32 cellular contexts compared by ENCODE assay signal in genomic region chr6:6707143-6707542, GRCh38.
DNase-seq lines count a peak whose midpoint lies in the region; ATAC-seq and TF ChIP-seq lines count a peak whose summit lies in the region.
"Had no signal": no experiment of that assay in that cellular context is flagged by ENCODE, and none has a peak within 500 bp of the region (broad histone marks: within the 10 kb centered on the region; RNA-seq: fewer than 3 reads in every experiment).

No MANE protein-coding gene starts in this region.

- H3K9me3 Mint-ChIP-seq in mesothelial cell of epicardium, result no peaks in the 10 kb centered on the region
- H3K9me3 Mint-ChIP-seq: activated T-cell treated with anti-CD3 and anti-CD28 coated beads, Interleukin-2, amount 50 U/mL, for 4 hours; H9; immature natural killer cell; nephron had no signal

- peak; percentile 60 to 64 for ATAC-seq in lower lobe of right lung
- ATAC-seq in HG02759 (IDR thresholded peaks at IDR 0.05; ENCODE audit: unreplicated experiment), result no peak
- ATAC-seq: activated T-cell treated with anti-CD3 and anti-CD28 coated beads, Interleukin-2, amount 50 U/mL, for 4 hours; PC-3; Right ventricle myocardium inferior had no signal

- H3K4me1 ChIP-seq in lower lobe of right lung, result peaks cover 3% of the 10 kb centered on the region

- peak; percentile 76 for DNase-seq in Ammon's horn (ENCODE audit: low spot score)
- DNase-seq in MV-4-11 (lab: John Stamatoyannopoulos, UW), result peak; percentile 94
- DNase-seq in epithelial cell of esophagus (ENCODE audit: low read depth), result peak; percentile 54
- peak; percentile 62 for DNase-seq in lower lobe of right lung
- no peak for DNase-seq in mesothelial cell of epicardium (ENCODE audit: low spot score in 2 of 2, unreplicated experiment in 2 of 2)
- no peak for DNase-seq in NCI-H2227 treated with DMSO at 0.1 percent for 48 hours (lab: John Stamatoyannopoulos, UW)
- no peak for DNase-seq in COLO668 (lab: John Stamatoyannopoulos, UW; ENCODE audit: unreplicated experiment)
- DNase-seq: activated CD4-positive, alpha-beta T cell treated with anti-CD3 and anti-CD28 coated beads, Interleukin-2, amount 10 ng/mL, durations not matched to agents 24 days and 14 days; activated naive CD4-positive, alpha-beta T cell treated with Interleukin-2 at 50 U/mL for 16 hours; activated T-cell treated with anti-CD3 and anti-CD28 coated beads, Interleukin-2, amount 50 U/mL, for 4 hours; brain microvascular endothelial cell; Caco-2; effector CD8-positive, alpha-beta T cell; GDM1; H9; immature natural killer cell; NCI-H1417; NCI-H446; NCI-H774; ovary; PC-3; retina; stimulated activated CD4-positive, alpha-beta T cell treated with anti-CD3 and anti-CD28 coated beads, Interleukin-1b, Interleukin-23, amount 100 ng/mL, for 48 hours; stimulated activated CD8-positive, alpha-beta memory T cell treated with anti-CD3 and anti-CD28 coated beads, Interleukin-4, amount 100 ng/mL, for 48 hours; SW 1271; T1000 had no signal

- H3K4me1 Mint-ChIP-seq in mesothelial cell of epicardium, result peaks cover 5% of the 10 kb centered on the region

- H3K27ac ChIP-seq in lower lobe of right lung, result no peak overlapping the region
- H3K27ac ChIP-seq: brain microvascular endothelial cell, ovary, tibial nerve had no signal

- no peak overlapping the region for H3K4me3 Mint-ChIP-seq in mesothelial cell of epicardium
- H3K4me3 Mint-ChIP-seq: activated CD4-positive, alpha-beta T cell treated with anti-CD3 and anti-CD28 coated beads, Interleukin-2, amount 10 ng/mL, durations not matched to agents 24 days and 14 days; activated T-cell treated with anti-CD3 and anti-CD28 coated beads, Interleukin-2, amount 50 U/mL, for 4 hours; H9; IgD-negative memory B cell; immature natural killer cell; nephron had no signal

- no peak overlapping the region for H3K27ac Mint-ChIP-seq in mesothelial cell of epicardium
- H3K27ac Mint-ChIP-seq: activated CD4-positive, alpha-beta T cell treated with anti-CD3 and anti-CD28 coated beads, Interleukin-2, amount 10 ng/mL, durations not matched to agents 24 days and 14 days; H9; immature natural killer cell; nephron had no signal

- no peak for TF ChIP-seq CTCF in epithelial cell of esophagus (IDR thresholded peaks at IDR 0.05; ENCODE audit: insufficient read depth, low read depth, low read length, missing control alignments)
- TF ChIP-seq CTCF in lower lobe of right lung (IDR thresholded peaks at IDR 0.05), result no peak
- TF ChIP-seq CTCF in mesothelial cell of epicardium (IDR thresholded peaks at IDR 0.05; ENCODE audit: unreplicated experiment), result no peak

- H3K36me3 Mint-ChIP-seq in mesothelial cell of epicardium, result no peaks in the 10 kb centered on the region
- H3K36me3 Mint-ChIP-seq: IgD-negative memory B cell, immature natural killer cell had no signal

- H3K27me3 Mint-ChIP-seq in mesothelial cell of epicardium (ENCODE audit: low read depth), result peaks cover 7% of the 10 kb centered on the region

- H3K27me3 ChIP-seq in lower lobe of right lung (ENCODE audit: low read depth), result no peaks in the 10 kb centered on the region
- H3K27me3 ChIP-seq: brain microvascular endothelial cell, ovary, tibial nerve had no signal

- intact Hi-C loops in lower lobe of right lung (cut with DNase I), result no loop called here

- no peaks in the 10 kb centered on the region for H3K9me3 ChIP-seq in lower lobe of right lung
- H3K9me3 ChIP-seq: Caco-2, ovary, tibial nerve had no signal

- H3K36me3 ChIP-seq in lower lobe of right lung, result no peaks in the 10 kb centered on the region
- H3K36me3 ChIP-seq: brain microvascular endothelial cell, ovary, tibial nerve had no signal

- H3K4me3 ChIP-seq in epithelial cell of esophagus (ENCODE audit: low read length), result no peak overlapping the region
- no peak overlapping the region for H3K4me3 ChIP-seq in lower lobe of right lung
- H3K4me3 ChIP-seq: ovary, smooth muscle cell, tibial nerve had no signal

Comparison
In these comparisons a context has a peak if more than half of its experiments do, and no peak if none do; other contexts are left out.
1. DNase-seq: peak in Ammon's horn (single experiment), MV-4-11 (single experiment), epithelial cell of esophagus (single experiment) and lower lobe of right lung (single experiment); none in mesothelial cell of epicardium (0 of 2), NCI-H2227 treated with DMSO at 0.1 percent for 48 hours (single experiment) and COLO668 (single experiment).